In genomic region chr16:24511174-24511573, GRCh38 we compare ENCODE assay signal across 2 cellular contexts.
TF ChIP-seq lines count a peak whose summit lies in the region.

No MANE protein-coding gene starts in this region.

TF ChIP-seq in HepG2, 621 proteins besides CTCF, POLR2A, EP300 and RAD21:
- TF ChIP-seq, protein P1, sequence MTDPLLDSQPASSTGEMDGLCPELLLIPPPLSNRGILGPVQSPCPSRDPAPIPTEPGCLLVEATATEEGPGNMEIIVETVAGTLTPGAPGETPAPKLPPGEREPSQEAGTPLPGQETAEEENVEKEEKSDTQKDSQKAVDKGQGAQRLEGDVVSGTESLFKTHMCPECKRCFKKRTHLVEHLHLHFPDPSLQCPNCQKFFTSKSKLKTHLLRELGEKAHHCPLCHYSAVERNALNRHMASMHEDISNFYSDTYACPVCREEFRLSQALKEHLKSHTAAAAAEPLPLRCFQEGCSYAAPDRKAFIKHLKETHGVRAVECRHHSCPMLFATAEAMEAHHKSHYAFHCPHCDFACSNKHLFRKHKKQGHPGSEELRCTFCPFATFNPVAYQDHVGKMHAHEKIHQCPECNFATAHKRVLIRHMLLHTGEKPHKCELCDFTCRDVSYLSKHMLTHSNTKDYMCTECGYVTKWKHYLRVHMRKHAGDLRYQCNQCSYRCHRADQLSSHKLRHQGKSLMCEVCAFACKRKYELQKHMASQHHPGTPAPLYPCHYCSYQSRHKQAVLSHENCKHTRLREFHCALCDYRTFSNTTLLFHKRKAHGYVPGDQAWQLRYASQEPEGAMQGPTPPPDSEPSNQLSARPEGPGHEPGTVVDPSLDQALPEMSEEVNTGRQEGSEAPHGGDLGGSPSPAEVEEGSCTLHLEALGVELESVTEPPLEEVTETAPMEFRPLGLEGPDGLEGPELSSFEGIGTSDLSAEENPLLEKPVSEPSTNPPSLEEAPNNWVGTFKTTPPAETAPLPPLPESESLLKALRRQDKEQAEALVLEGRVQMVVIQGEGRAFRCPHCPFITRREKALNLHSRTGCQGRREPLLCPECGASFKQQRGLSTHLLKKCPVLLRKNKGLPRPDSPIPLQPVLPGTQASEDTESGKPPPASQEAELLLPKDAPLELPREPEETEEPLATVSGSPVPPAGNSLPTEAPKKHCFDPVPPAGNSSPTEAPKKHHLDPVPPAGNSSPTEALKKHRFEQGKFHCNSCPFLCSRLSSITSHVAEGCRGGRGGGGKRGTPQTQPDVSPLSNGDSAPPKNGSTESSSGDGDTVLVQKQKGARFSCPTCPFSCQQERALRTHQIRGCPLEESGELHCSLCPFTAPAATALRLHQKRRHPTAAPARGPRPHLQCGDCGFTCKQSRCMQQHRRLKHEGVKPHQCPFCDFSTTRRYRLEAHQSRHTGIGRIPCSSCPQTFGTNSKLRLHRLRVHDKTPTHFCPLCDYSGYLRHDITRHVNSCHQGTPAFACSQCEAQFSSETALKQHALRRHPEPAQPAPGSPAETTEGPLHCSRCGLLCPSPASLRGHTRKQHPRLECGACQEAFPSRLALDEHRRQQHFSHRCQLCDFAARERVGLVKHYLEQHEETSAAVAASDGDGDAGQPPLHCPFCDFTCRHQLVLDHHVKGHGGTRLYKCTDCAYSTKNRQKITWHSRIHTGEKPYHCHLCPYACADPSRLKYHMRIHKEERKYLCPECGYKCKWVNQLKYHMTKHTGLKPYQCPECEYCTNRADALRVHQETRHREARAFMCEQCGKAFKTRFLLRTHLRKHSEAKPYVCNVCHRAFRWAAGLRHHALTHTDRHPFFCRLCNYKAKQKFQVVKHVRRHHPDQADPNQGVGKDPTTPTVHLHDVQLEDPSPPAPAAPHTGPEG (CRISPR knock-in tag; IDR thresholded peaks at IDR 0.05), result no peak
- no peak for TF ChIP-seq TFDP1 (CRISPR knock-in tag; IDR thresholded peaks at IDR 0.05; ENCODE audit: borderline replicate concordance)
- TF ChIP-seq ZNF143 (CRISPR knock-in tag; IDR thresholded peaks at IDR 0.05), result peak; percentile 67

TF ChIP-seq in K562, 482 proteins besides CTCF, POLR2A, EP300 and RAD21:
- no peak for TF ChIP-seq ZNF695 (CRISPR knock-in tag; IDR thresholded peaks at IDR 0.05)
- TF ChIP-seq HCFC1 (IDR thresholded peaks at IDR 0.05; ENCODE audit: low read depth, low read length), result peak; percentile 75
- peak; percentile 4 for TF ChIP-seq FOS (IDR thresholded peaks at IDR 0.05; ENCODE audit: extremely low read depth, insufficient read length)
- peak; percentile 95 for TF ChIP-seq TOE1 (IDR thresholded peaks at IDR 0.05; ENCODE audit: borderline replicate concordance)
- no peak for TF ChIP-seq TOE1 (CRISPR knock-in tag; IDR thresholded peaks at IDR 0.05; ENCODE audit: borderline replicate concordance, low read depth)
- peak in 1 of 2 experiments; percentile 33; a peak in 1 of 4 replicates for TF ChIP-seq SIX5 (IDR thresholded peaks at IDR 0.05; ENCODE audit: borderline replicate concordance in 1 of 2, insufficient read depth in 1 of 2, low read depth in 1 of 2, low read length in 2 of 2)
- no peak for TF ChIP-seq PCBP2 (IDR thresholded peaks at IDR 0.05; ENCODE audit: low read depth, low read length, poor library complexity, severe bottlenecking)
- TF ChIP-seq ZFP36 (IDR thresholded peaks at IDR 0.05; ENCODE audit: low read depth, low read length, partially characterized antibody), result peak; percentile 89
- TF ChIP-seq ZNF143 (CRISPR knock-in tag; IDR thresholded peaks at IDR 0.05), result peak; percentile 58; the same call in 1 of the 2 replicates
- peak; percentile 88 for TF ChIP-seq USF2 (CRISPR knock-in tag; IDR thresholded peaks at IDR 0.05)
- no peak for TF ChIP-seq ETV5 (CRISPR knock-in tag; IDR thresholded peaks at IDR 0.05; ENCODE audit: low read depth)
- 0 out of 2 replicates have a peak, but pooled peaks have one; percentile 18 for TF ChIP-seq ZNF133 (CRISPR knock-in tag; IDR thresholded peaks at IDR 0.05)
- TF ChIP-seq, protein P2, sequence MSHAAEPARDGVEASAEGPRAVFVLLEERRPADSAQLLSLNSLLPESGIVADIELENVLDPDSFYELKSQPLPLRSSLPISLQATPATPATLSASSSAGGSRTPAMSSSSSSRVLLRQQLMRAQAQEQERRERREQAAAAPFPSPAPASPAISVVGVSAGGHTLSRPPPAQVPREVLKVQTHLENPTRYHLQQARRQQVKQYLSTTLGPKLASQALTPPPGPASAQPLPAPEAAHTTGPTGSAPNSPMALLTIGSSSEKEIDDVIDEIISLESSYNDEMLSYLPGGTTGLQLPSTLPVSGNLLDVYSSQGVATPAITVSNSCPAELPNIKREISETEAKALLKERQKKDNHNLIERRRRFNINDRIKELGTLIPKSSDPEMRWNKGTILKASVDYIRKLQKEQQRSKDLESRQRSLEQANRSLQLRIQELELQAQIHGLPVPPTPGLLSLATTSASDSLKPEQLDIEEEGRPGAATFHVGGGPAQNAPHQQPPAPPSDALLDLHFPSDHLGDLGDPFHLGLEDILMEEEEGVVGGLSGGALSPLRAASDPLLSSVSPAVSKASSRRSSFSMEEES (CRISPR knock-in tag; IDR thresholded peaks at IDR 0.05), result peak; percentile 94
- TF ChIP-seq RAD51 (IDR thresholded peaks at IDR 0.05; ENCODE audit: borderline replicate concordance, low read depth), result peak; percentile 81
- no peak for TF ChIP-seq C11orf30 (IDR thresholded peaks at IDR 0.05; ENCODE audit: low read depth)
- TF ChIP-seq, protein P3, sequence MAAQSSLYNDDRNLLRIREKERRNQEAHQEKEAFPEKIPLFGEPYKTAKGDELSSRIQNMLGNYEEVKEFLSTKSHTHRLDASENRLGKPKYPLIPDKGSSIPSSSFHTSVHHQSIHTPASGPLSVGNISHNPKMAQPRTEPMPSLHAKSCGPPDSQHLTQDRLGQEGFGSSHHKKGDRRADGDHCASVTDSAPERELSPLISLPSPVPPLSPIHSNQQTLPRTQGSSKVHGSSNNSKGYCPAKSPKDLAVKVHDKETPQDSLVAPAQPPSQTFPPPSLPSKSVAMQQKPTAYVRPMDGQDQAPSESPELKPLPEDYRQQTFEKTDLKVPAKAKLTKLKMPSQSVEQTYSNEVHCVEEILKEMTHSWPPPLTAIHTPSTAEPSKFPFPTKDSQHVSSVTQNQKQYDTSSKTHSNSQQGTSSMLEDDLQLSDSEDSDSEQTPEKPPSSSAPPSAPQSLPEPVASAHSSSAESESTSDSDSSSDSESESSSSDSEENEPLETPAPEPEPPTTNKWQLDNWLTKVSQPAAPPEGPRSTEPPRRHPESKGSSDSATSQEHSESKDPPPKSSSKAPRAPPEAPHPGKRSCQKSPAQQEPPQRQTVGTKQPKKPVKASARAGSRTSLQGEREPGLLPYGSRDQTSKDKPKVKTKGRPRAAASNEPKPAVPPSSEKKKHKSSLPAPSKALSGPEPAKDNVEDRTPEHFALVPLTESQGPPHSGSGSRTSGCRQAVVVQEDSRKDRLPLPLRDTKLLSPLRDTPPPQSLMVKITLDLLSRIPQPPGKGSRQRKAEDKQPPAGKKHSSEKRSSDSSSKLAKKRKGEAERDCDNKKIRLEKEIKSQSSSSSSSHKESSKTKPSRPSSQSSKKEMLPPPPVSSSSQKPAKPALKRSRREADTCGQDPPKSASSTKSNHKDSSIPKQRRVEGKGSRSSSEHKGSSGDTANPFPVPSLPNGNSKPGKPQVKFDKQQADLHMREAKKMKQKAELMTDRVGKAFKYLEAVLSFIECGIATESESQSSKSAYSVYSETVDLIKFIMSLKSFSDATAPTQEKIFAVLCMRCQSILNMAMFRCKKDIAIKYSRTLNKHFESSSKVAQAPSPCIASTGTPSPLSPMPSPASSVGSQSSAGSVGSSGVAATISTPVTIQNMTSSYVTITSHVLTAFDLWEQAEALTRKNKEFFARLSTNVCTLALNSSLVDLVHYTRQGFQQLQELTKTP (IDR thresholded peaks at IDR 0.05; ENCODE audit: low read depth in 1 of 2, partially characterized antibody in 2 of 2), result peak in 1 of 2 experiments; percentile 57
- TF ChIP-seq, protein P4, sequence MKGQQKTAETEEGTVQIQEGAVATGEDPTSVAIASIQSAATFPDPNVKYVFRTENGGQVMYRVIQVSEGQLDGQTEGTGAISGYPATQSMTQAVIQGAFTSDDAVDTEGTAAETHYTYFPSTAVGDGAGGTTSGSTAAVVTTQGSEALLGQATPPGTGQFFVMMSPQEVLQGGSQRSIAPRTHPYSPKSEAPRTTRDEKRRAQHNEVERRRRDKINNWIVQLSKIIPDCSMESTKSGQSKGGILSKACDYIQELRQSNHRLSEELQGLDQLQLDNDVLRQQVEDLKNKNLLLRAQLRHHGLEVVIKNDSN (CRISPR knock-in tag; IDR thresholded peaks at IDR 0.05), result peak; percentile 68
